Comparison of ENCODE assay signal across 29 cellular contexts in the genomic region with DNA sequence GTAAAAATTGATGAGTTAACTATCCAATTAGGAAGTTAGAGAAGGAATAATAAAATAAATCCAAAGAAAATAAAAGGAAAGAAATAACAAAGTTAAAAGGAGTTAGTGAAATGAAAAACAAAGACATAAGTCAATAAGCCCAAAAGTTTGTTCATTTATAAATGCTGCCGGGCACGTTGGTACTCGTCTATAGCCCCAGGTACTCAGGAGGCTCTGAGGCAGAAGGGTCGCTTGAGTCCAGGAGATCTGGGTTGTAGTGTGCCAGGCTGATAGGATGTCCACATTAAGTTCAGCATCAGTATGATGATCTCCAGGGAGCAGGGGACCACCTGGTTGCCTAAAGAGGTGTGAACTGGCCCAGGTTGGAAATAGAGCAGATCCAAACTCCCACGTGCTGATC.
"Had no signal": no experiment of that assay in that cellular context is flagged by ENCODE, and none has a peak within 500 bp of the region (broad histone marks: within the 10 kb centered on the region; RNA-seq: fewer than 3 reads in every experiment).

No MANE protein-coding gene starts in this region.

- H3K4me3 ChIP-seq: hepatocyte, left ventricle myocardium inferior, lung, mucosa of descending colon, pancreas, prostate gland, skin epidermis, suprapubic skin, thoracic aorta, tibial artery, uterus had no signal

- H3K36me3 ChIP-seq: left ventricle myocardium inferior, pancreas, prostate gland, suprapubic skin, thoracic aorta, tibial artery, uterus had no signal

- H3K9me3 ChIP-seq: mucosa of descending colon, pancreas, prostate gland, suprapubic skin, thoracic aorta, uterus had no signal

- H3K4me1 Mint-ChIP-seq: memory B cell; stimulated activated naive B cell treated with anti-CD40 and anti-IgM and Interleukin-4, amounts not matched to agents 10 μg/mL and 1 μg/mL and 100 μg/mL, for 72 hours had no signal

- H2AFZ ChIP-seq: hepatocyte had no signal

- H3K27ac Mint-ChIP-seq: memory B cell; naive thymus-derived CD4-positive, alpha-beta T cell; natural killer cell treated with Interleukin-12 subunit alpha and Interleukin-12 subunit beta and Interleukin-15 and Interleukin-18, amount 100 ng/mL, for 72 hours; stimulated activated naive B cell treated with anti-CD40 and anti-IgM and Interleukin-4, amounts not matched to agents 10 μg/mL and 1 μg/mL and 100 μg/mL, for 72 hours; stimulated activated naive CD8-positive, alpha-beta T cell treated with anti-CD3 and anti-CD28 coated beads, Interleukin-15, Interleukin-2, amounts not matched to agents 100 ng/mL and 50 ng/mL, for 24 hours; type B pancreatic cell had no signal

- ATAC-seq: mucosa of descending colon; naive thymus-derived CD4-positive, alpha-beta T cell; pancreas; right cardiac atrium; sciatic nerve; stimulated activated naive B cell treated with anti-CD40 and anti-IgM and Interleukin-4, amounts not matched to agents 10 μg/mL and 1 μg/mL and 100 μg/mL, for 72 hours had no signal

- H3K27ac ChIP-seq: hepatocyte, left ventricle myocardium inferior, pancreas, prostate gland, skin epidermis, suprapubic skin, thoracic aorta, tibial artery, uterus had no signal

- H3K4me1 ChIP-seq: pancreas, prostate gland, suprapubic skin, tibial artery, uterus had no signal

- FAIRE-seq: kidney, pancreas had no signal

- H3K36me3 Mint-ChIP-seq: naive thymus-derived CD4-positive, alpha-beta T cell; natural killer cell treated with Interleukin-12 subunit alpha and Interleukin-12 subunit beta and Interleukin-15 and Interleukin-18, amount 100 ng/mL, for 72 hours; stimulated activated naive B cell treated with anti-CD40 and anti-IgM and Interleukin-4, amounts not matched to agents 10 μg/mL and 1 μg/mL and 100 μg/mL, for 72 hours; type B pancreatic cell had no signal

- DNase-seq: kidney; left ventricle myocardium inferior; midbrain; mucosa of descending colon; naive thymus-derived CD4-positive, alpha-beta T cell; nucleus accumbens; pancreas; posterior cingulate gyrus; retina; right cardiac atrium; stimulated activated CD4-positive, alpha-beta T cell treated with anti-CD3 and anti-CD28 coated beads, Interleukin-12 subunit alpha, Interleukin-12 subunit beta, amount 100 ng/mL, for 4 hours; stimulated activated CD4-positive, alpha-beta T cell treated with anti-CD3 and anti-CD28 coated beads, Interleukin-15, amount 100 ng/mL, for 24 hours; stimulated activated CD4-positive, alpha-beta T cell treated with anti-CD3 and anti-CD28 coated beads, Interleukin-2, amount 100 ng/mL, for 24 hours; stimulated activated CD4-positive, alpha-beta T cell treated with anti-CD3 and anti-CD28 coated beads, Interleukin-4, amount 100 ng/mL, for 1 hour; stimulated activated naive B cell treated with anti-CD40 and anti-IgM and Interleukin-4, amounts not matched to agents 10 μg/mL and 1 μg/mL and 100 μg/mL, for 72 hours; tibial artery; uterus had no signal

- H3K4me3 Mint-ChIP-seq: memory B cell; naive thymus-derived CD4-positive, alpha-beta T cell; natural killer cell treated with Interleukin-12 subunit alpha and Interleukin-12 subunit beta and Interleukin-15 and Interleukin-18, amount 100 ng/mL, for 72 hours; neural crest cell; stimulated activated naive B cell treated with anti-CD40 and anti-IgM and Interleukin-4, amounts not matched to agents 10 μg/mL and 1 μg/mL and 100 μg/mL, for 72 hours; stimulated activated naive CD8-positive, alpha-beta T cell treated with anti-CD3 and anti-CD28 coated beads, Interleukin-15, Interleukin-2, amounts not matched to agents 100 ng/mL and 50 ng/mL, for 24 hours; type B pancreatic cell had no signal

- H3K27me3 ChIP-seq: hepatocyte, pancreas, suprapubic skin, tibial artery, uterus had no signal

- H3K4me2 ChIP-seq: hepatocyte had no signal

- H3K79me2 ChIP-seq: hepatocyte had no signal

- H3K27me3 Mint-ChIP-seq: stimulated activated naive B cell treated with anti-CD40 and anti-IgM and Interleukin-4, amounts not matched to agents 10 μg/mL and 1 μg/mL and 100 μg/mL, for 72 hours had no signal
